In genomic region chr12:12890492-12890814, GRCh38 we compare ENCODE assay signal across 8 cellular contexts. TPM values are rescaled to one million over a fixed set of nuclear protein-coding genes. Genes with fewer than 3 reads are reported as not detected.
A peak's percentile ranks its signal among the peaks of the same experiment; 100 is the strongest.
DNase-seq lines count a peak whose midpoint lies in the region; ATAC-seq and TF ChIP-seq lines count a peak whose summit lies in the region.

No MANE protein-coding gene starts in this region.

- H3K27ac ChIP-seq in Peyer's patch: peak overlapping the region in 3 of 4 donors; percentile 69 to 96 (median 86)

- ATAC-seq in esophagus mucosa (peak; percentile 6), omental fat pad (ENCODE audit: low FRiP score) (peak; percentile 45), HG02588 (IDR thresholded peaks at IDR 0.05; ENCODE audit: unreplicated experiment) (no peak), GM19351 (IDR thresholded peaks at IDR 0.05; ENCODE audit: unreplicated experiment) (no peak)

- no peaks in the 10 kb centered on the region for H3K27me3 ChIP-seq in Peyer's patch

- DNase-seq in COLO668 (lab: John Stamatoyannopoulos, UW; ENCODE audit: unreplicated experiment): peak; percentile 33
- DNase-seq in Peyer's patch: no peak
- no peak for DNase-seq in omental fat pad (ENCODE audit: low spot score)
- DNase-seq in islet precursor cell: no peak
- no peak for DNase-seq in OCI-M2 (lab: John Stamatoyannopoulos, UW; ENCODE audit: unreplicated experiment)

- no peaks in the 10 kb centered on the region for H3K9me3 ChIP-seq in Peyer's patch

- no peaks in the 10 kb centered on the region for H3K36me3 ChIP-seq in Peyer's patch

- peak overlapping the region; percentile 32 to 60 (median 47) for H3K4me3 ChIP-seq in Peyer's patch

- TF ChIP-seq POLR2A in Peyer's patch (IDR thresholded peaks at IDR 0.05): no peak

- TF ChIP-seq CTCF in Peyer's patch (IDR thresholded peaks at IDR 0.05): no peak
- TF ChIP-seq CTCF in omental fat pad (IDR thresholded peaks at IDR 0.05): no peak

- no peaks in the 10 kb centered on the region for H3K4me1 ChIP-seq in Peyer's patch

RNA-seq across cellular contexts. Expression of gene GPRC5A, which starts 0.9 kb away (rescaled TPM):
- total RNA-seq in Peyer's patch: 100 to 1,000 TPM in 1 of 4 donors, 10 to 100 TPM in 3; 16.5 to 106 (median 91.1) TPM
- total RNA-seq in esophagus mucosa: 11.8 TPM
- 100 to 1,000 TPM in 2 of 4 donors, 10 to 100 TPM in 2; 11.3 to 284 (median 88.4) TPM for total RNA-seq in omental fat pad

Comparison
In these comparisons a context has a peak if more than half of its experiments do, and no peak if none do; other contexts are left out.
1. ATAC-seq: peak in esophagus mucosa (single experiment) and omental fat pad (single experiment); none in HG02588 (single experiment) and GM19351 (single experiment).